ENCODE assay signal across 27 cellular contexts in genomic region chr2:29232041-29232440, GRCh38.
"Had no signal": no experiment of that assay in that cellular context is flagged by ENCODE, and none has a peak within 500 bp of the region (broad histone marks: within the 10 kb centered on the region; RNA-seq: fewer than 3 reads in every experiment).

No MANE protein-coding gene starts in this region.

- H3K4me1 ChIP-seq: pancreas, psoas muscle, right lobe of liver, sigmoid colon, testis, upper lobe of left lung, vagina had no signal

- H3K27me3 ChIP-seq: pancreas, right lobe of liver, sigmoid colon, testis, upper lobe of left lung, vagina had no signal

- H3K27ac ChIP-seq: neutrophil, pancreas, psoas muscle, right lobe of liver, sigmoid colon, suprapubic skin, testis, tibial nerve, upper lobe of left lung, vagina had no signal

- H3K36me3 ChIP-seq: neutrophil, pancreas, right lobe of liver, sigmoid colon, suprapubic skin, tibial nerve, upper lobe of left lung, vagina had no signal

- DNase-seq: naive B cell; nephron progenitor cell; nucleus accumbens; pancreas; right cardiac atrium; right lobe of liver; sigmoid colon; small intestine; stimulated activated CD4-positive, alpha-beta T cell treated with anti-CD3 and anti-CD28 coated beads, Interleukin-12 subunit alpha, Interleukin-12 subunit beta, amount 100 ng/mL, for 4 hours; stimulated activated CD4-positive, alpha-beta T cell treated with anti-CD3 and anti-CD28 coated beads, Interleukin-1b, Interleukin-23, amount 100 ng/mL, for 48 hours; stimulated activated CD4-positive, alpha-beta T cell treated with anti-CD3 and anti-CD28 coated beads, Interleukin-4, amount 100 ng/mL, for 1 hour; stimulated activated CD4-positive, alpha-beta T cell treated with anti-CD3 and anti-CD28 coated beads, Interleukin-4, amount 100 ng/mL, for 4 hours; stimulated activated CD8-positive, alpha-beta memory T cell treated with anti-CD3 and anti-CD28 coated beads, Interleukin-4, amount 100 ng/mL, for 48 hours; stimulated activated naive CD4-positive, alpha-beta T cell; stimulated activated naive CD8-positive, alpha-beta T cell treated with anti-CD3 and anti-CD28 coated beads, Interleukin-15, amount 100 ng/mL, for 72 hours; stimulated activated naive CD8-positive, alpha-beta T cell treated with anti-CD3 and anti-CD28 coated beads, Interleukin-15, Interleukin-2, amounts not matched to agents 100 U/mL and 50 U/mL, for 24 hours; substantia nigra; testis had no signal

- ATAC-seq: naive thymus-derived CD8-positive, alpha-beta T cell; natural killer cell treated with Interleukin-12 subunit alpha and Interleukin-12 subunit beta and Interleukin-15 and Interleukin-18, amount 100 ng/mL, for 72 hours; pancreas; psoas muscle; right cardiac atrium; right lobe of liver; stimulated activated memory B cell treated with anti-CD40 and anti-IgM and Interleukin-4, amounts not matched to agents 10 μg/mL and 1 μg/mL and 100 μg/mL, for 72 hours; stimulated activated naive CD8-positive, alpha-beta T cell treated with anti-CD3 and anti-CD28 coated beads, Interleukin-15, amount 100 ng/mL, for 72 hours; stimulated activated naive CD8-positive, alpha-beta T cell treated with anti-CD3 and anti-CD28 coated beads, Interleukin-15, Interleukin-2, amounts not matched to agents 100 U/mL and 50 U/mL, for 24 hours had no signal

- H3K4me3 ChIP-seq: pancreas, psoas muscle, right lobe of liver, sigmoid colon, suprapubic skin, testis, tibial nerve, upper lobe of left lung, vagina had no signal

- H3K9me3 ChIP-seq: neutrophil, pancreas, psoas muscle, right lobe of liver, sigmoid colon, suprapubic skin, testis, tibial nerve, upper lobe of left lung, vagina had no signal
